In genomic region chr12:22821985-22822384, GRCh38 we compare ENCODE assay signal across 24 cellular contexts.
DNase-seq lines count a peak whose midpoint lies in the region; TF ChIP-seq lines count a peak whose summit lies in the region.
"Had no signal": no experiment of that assay in that cellular context is flagged by ENCODE, and none has a peak within 500 bp of the region (broad histone marks: within the 10 kb centered on the region; RNA-seq: fewer than 3 reads in every experiment).

No MANE protein-coding gene starts in this region.

- H2AK5ac ChIP-seq in mesenchymal stem cell (ENCODE audit: low read length, severe bottlenecking) = no peak overlapping the region

- H3K4me3 Mint-ChIP-seq in endodermal cell = no peak overlapping the region
- H3K4me3 Mint-ChIP-seq: activated CD8-positive, alpha-beta T cell treated with anti-CD3 and anti-CD28 coated beads for 36 hours; memory B cell; naive thymus-derived CD8-positive, alpha-beta T cell had no signal

- no peak overlapping the region for H3K23ac ChIP-seq in mesenchymal stem cell (ENCODE audit: low read length in 2 of 2)

- no peak overlapping the region for H2AFZ ChIP-seq in mesenchymal stem cell (ENCODE audit: low read depth, low read length)

- H3K18ac ChIP-seq in mesenchymal stem cell (ENCODE audit: low read depth in 1 of 2, low read length in 2 of 2) = no peak overlapping the region

- H3K36me3 ChIP-seq in endodermal cell (ENCODE audit: control insufficient read depth, insufficient read depth, low read length) (peaks cover 48% of the 10 kb centered on the region), mesenchymal stem cell (ENCODE audit: control insufficient read depth in 1 of 2, insufficient read depth in 2 of 2, low read depth in 1 of 2, low read length in 2 of 2) (no peaks in the 10 kb centered on the region)
- H3K36me3 ChIP-seq: BLaER1 treated with 17β-estradiol and CSF1 and Interleukin-3, amounts not matched to agents 10 nM and 100 nM; cardiac muscle cell; transverse colon had no signal

- H3K27me3 Mint-ChIP-seq in endodermal cell (ENCODE audit: insufficient read depth) = no peaks in the 10 kb centered on the region
- H3K27me3 Mint-ChIP-seq: memory B cell had no signal

- no peak overlapping the region for H3K4ac ChIP-seq in mesenchymal stem cell (ENCODE audit: low read depth in 1 of 2, low read length in 2 of 2)

- in situ Hi-C loops in Caki2 (cut with HindIII; ENCODE audit: low pct_unique_long_range_greater_than_20kb, low sequenced_read_pairs) = no loop called here

- no peak overlapping the region for H4K8ac ChIP-seq in mesenchymal stem cell (ENCODE audit: low read length)

- no peaks in the 10 kb centered on the region for H3K79me1 ChIP-seq in mesenchymal stem cell (replicated peaks; ENCODE audit: low read length, poor library complexity, severe bottlenecking)

- H3K14ac ChIP-seq in mesenchymal stem cell (ENCODE audit: low read length in 2 of 2) = no peak overlapping the region

- H3K9ac ChIP-seq in endodermal cell (ENCODE audit: extremely low read depth, low read length, poor library complexity, severe bottlenecking) (no peak overlapping the region), mesenchymal stem cell (ENCODE audit: low read length) (no peak overlapping the region)
- H3K9ac ChIP-seq: BLaER1 treated with 17β-estradiol and CSF1 and Interleukin-3, amounts not matched to agents 10 nM and 100 nM had no signal

- H2BK15ac ChIP-seq in mesenchymal stem cell (ENCODE audit: low read depth, poor library complexity, severe bottlenecking) = no peak overlapping the region

- H3K4me3 ChIP-seq in endodermal cell (ENCODE audit: low read length) (peak overlapping the region; percentile 14), mesenchymal stem cell (ENCODE audit: insufficient read depth in 1 of 2, low read depth in 1 of 2, low read length in 2 of 2) (peak overlapping the region in 1 of 2 experiments; percentile 11)
- H3K4me3 ChIP-seq: BLaER1 treated with 17β-estradiol and CSF1 and Interleukin-3, amounts not matched to agents 10 nM and 100 nM; cardiac muscle cell; transverse colon had no signal

- peak; percentile 37 for DNase-seq in Caki2 (ENCODE audit: low read depth)
- peak; percentile 7 for DNase-seq in LHCN-M2 (ENCODE audit: low read depth)
- DNase-seq in endodermal cell = no peak
- DNase-seq in mesenchymal stem cell = peak; percentile 43
- DNase-seq in cerebellar nuclear complex (lab: John Stamatoyannopoulos, UW) = no peak
- DNase-seq in SIG-M5 (lab: John Stamatoyannopoulos, UW) = no peak
- no peak for DNase-seq in amniotic stem cell (lab: John Stamatoyannopoulos, UW)
- DNase-seq in hypothalamus (lab: John Stamatoyannopoulos, UW) = no peak
- DNase-seq: activated CD8-positive, alpha-beta T cell treated with anti-CD3 and anti-CD28 coated beads for 36 hours; activated effector memory CD4-positive, alpha-beta T cell treated with anti-CD3 and anti-CD28 coated beads, Interleukin-2, amount 50 U/mL, for 16 hours; activated T-cell treated with anti-CD3 and anti-CD28 coated beads for 4 hours; Calu3; MM.1S; naive thymus-derived CD8-positive, alpha-beta T cell; NCI-H1436 treated with DMSO at 0.1 percent for 48 hours; NCI-H2171 treated with DMSO at 0.1 percent for 48 hours; NCI-H526; right cardiac atrium; T-helper 9 cell; transverse colon had no signal

- peaks cover 7% of the 10 kb centered on the region for H3K4me1 Mint-ChIP-seq in endodermal cell
- H3K4me1 Mint-ChIP-seq: memory B cell; naive thymus-derived CD8-positive, alpha-beta T cell had no signal

- no peak overlapping the region for H2BK120ac ChIP-seq in mesenchymal stem cell (ENCODE audit: low read depth, low read length)

- H3K36me3 Mint-ChIP-seq in endodermal cell (ENCODE audit: low read depth) = peaks cover 51% of the 10 kb centered on the region
- H3K36me3 Mint-ChIP-seq: memory B cell; naive thymus-derived CD8-positive, alpha-beta T cell had no signal

- H3K27ac ChIP-seq in endodermal cell (ENCODE audit: low read depth, low read length) (no peak overlapping the region), mesenchymal stem cell (ENCODE audit: low read length, poor library complexity, severe bottlenecking) (peak overlapping the region; percentile 44)
- H3K27ac ChIP-seq: BLaER1 treated with 17β-estradiol and CSF1 and Interleukin-3, amounts not matched to agents 10 nM and 100 nM; cardiac muscle cell; RWPE1; transverse colon had no signal

- no peak overlapping the region for H2BK5ac ChIP-seq in mesenchymal stem cell (ENCODE audit: low read depth, low read length, poor library complexity, severe bottlenecking)

- H3K27ac Mint-ChIP-seq in endodermal cell = no peak overlapping the region
- H3K27ac Mint-ChIP-seq: activated CD8-positive, alpha-beta T cell treated with anti-CD3 and anti-CD28 coated beads for 36 hours; memory B cell; naive thymus-derived CD8-positive, alpha-beta T cell had no signal

- H3K4me2 ChIP-seq in mesenchymal stem cell (ENCODE audit: low read length, poor library complexity, severe bottlenecking) = no peak overlapping the region
- H3K4me2 ChIP-seq: BLaER1 treated with 17β-estradiol and CSF1 and Interleukin-3, amounts not matched to agents 10 nM and 100 nM had no signal

- peaks cover 3% of the 10 kb centered on the region for H3K9me3 Mint-ChIP-seq in endodermal cell
- H3K9me3 Mint-ChIP-seq: activated CD8-positive, alpha-beta T cell treated with anti-CD3 and anti-CD28 coated beads for 36 hours had no signal

- H3K4me1 ChIP-seq in endodermal cell (ENCODE audit: control insufficient read depth, insufficient read depth, low read length) (no peaks in the 10 kb centered on the region), mesenchymal stem cell (ENCODE audit: control insufficient read depth, insufficient read depth, low read depth, low read length) (no peaks in the 10 kb centered on the region)
- H3K4me1 ChIP-seq: BLaER1 treated with 17β-estradiol and CSF1 and Interleukin-3, amounts not matched to agents 10 nM and 100 nM; transverse colon had no signal

- no peak for TF ChIP-seq CTCF in endodermal cell (conservative IDR thresholded peaks at IDR 0.05)

- no peaks in the 10 kb centered on the region for H3K27me3 ChIP-seq in endodermal cell (ENCODE audit: control insufficient read depth, insufficient read depth, low read length, poor library complexity, severe bottlenecking)
- no peaks in the 10 kb centered on the region for H3K27me3 ChIP-seq in mesenchymal stem cell (ENCODE audit: control insufficient read depth in 1 of 2, insufficient read depth in 1 of 2, low read length in 2 of 2)
- H3K27me3 ChIP-seq: BLaER1 treated with 17β-estradiol and CSF1 and Interleukin-3, amounts not matched to agents 10 nM and 100 nM; cardiac muscle cell; transverse colon had no signal

- peaks cover 9% of the 10 kb centered on the region for H3K9me3 ChIP-seq in endodermal cell (ENCODE audit: control insufficient read depth, low read length)
- H3K9me3 ChIP-seq in mesenchymal stem cell (ENCODE audit: control insufficient read depth, low read length) = peaks cover 8% of the 10 kb centered on the region
- H3K9me3 ChIP-seq: transverse colon had no signal

- no peak overlapping the region for H2BK12ac ChIP-seq in mesenchymal stem cell (ENCODE audit: low read length in 2 of 2)

- 96 to 97% methylated on average over 4 of the region's 4 CpGs for WGBS in endodermal cell (ENCODE audit: insufficient coverage in 1 of 2, insufficient read length in 1 of 2), 2 experiments
- whole genome bisulfite sequencing in mesenchymal stem cell = 75% methylated on average over 4 of the region's 4 CpGs

- no peak overlapping the region for H4K91ac ChIP-seq in mesenchymal stem cell (ENCODE audit: low read length)

Comparison
In these comparisons a context has a peak if more than half of its experiments do, and no peak if none do; other contexts are left out.
1. DNase-seq: peak in Caki2 (single experiment), LHCN-M2 (single experiment) and mesenchymal stem cell (single experiment); none in endodermal cell (single experiment), cerebellar nuclear complex (0 of 2), SIG-M5 (single experiment), amniotic stem cell (single experiment) and hypothalamus (0 of 51).